ENCODE assay signal across 17 cellular contexts in genomic region chr13:102907016-102907756, GRCh38.
DNase-seq lines count a peak whose midpoint lies in the region; ATAC-seq, FAIRE-seq and TF ChIP-seq lines count a peak whose summit lies in the region.
"Had no signal": no experiment of that assay in that cellular context is flagged by ENCODE, and none has a peak within 500 bp of the region (broad histone marks: within the 10 kb centered on the region; RNA-seq: fewer than 3 reads in every experiment).

No MANE protein-coding gene starts in this region.

- peak; percentile 47 for FAIRE-seq in GM12891 (lab: Jason Lieb, UNC)
- FAIRE-seq: H1, islet of Langerhans had no signal

- TF ChIP-seq EP300 in suprapubic skin (IDR thresholded peaks at IDR 0.05) (no peak), gastroesophageal sphincter (IDR thresholded peaks at IDR 0.05) (no peak)

- TF ChIP-seq POLR2A in GM12891 (IDR thresholded peaks at IDR 0.05; ENCODE audit: low read depth, low read length): no peak
- no peak for TF ChIP-seq POLR2A in suprapubic skin (IDR thresholded peaks at IDR 0.05)
- no peak for TF ChIP-seq POLR2A in gastroesophageal sphincter (IDR thresholded peaks at IDR 0.05)

- H3K4me1 ChIP-seq in suprapubic skin (peaks cover 8% of the 10 kb centered on the region), gastroesophageal sphincter (no peaks in the 10 kb centered on the region)

- H3K27ac ChIP-seq in suprapubic skin (no peak overlapping the region), gastroesophageal sphincter (no peak overlapping the region)
- H3K27ac ChIP-seq: dorsolateral prefrontal cortex had no signal

- H3K36me3 ChIP-seq in suprapubic skin: no peaks in the 10 kb centered on the region
- H3K36me3 ChIP-seq in gastroesophageal sphincter: no peaks in the 10 kb centered on the region

- H3K9me3 ChIP-seq in suprapubic skin: no peaks in the 10 kb centered on the region
- no peaks in the 10 kb centered on the region for H3K9me3 ChIP-seq in gastroesophageal sphincter

- no peak for DNase-seq in GM12891 (ENCODE audit: insufficient read length, low spot score)
- DNase-seq in suprapubic skin (ENCODE audit: low spot score in 2 of 2): no peak
- DNase-seq in activated naive CD4-positive, alpha-beta T cell treated with anti-CD3 and anti-CD28 coated beads, Interleukin-2, amount 50 U/mL, for 16 hours: no peak
- no peak for DNase-seq in T1000 (lab: John Stamatoyannopoulos, UW)
- DNase-seq: aorta; DMS53; dorsolateral prefrontal cortex; naive B cell; NCI-H2227 treated with DMSO at 0.1 percent for 48 hours; stimulated activated CD4-positive, alpha-beta T cell treated with anti-CD3 and anti-CD28 coated beads, Interleukin-2, amount 100 ng/mL, for 24 hours; SW 1271 had no signal

- 26% methylated on average over 2 of the region's 2 CpGs for WGBS in suprapubic skin
- WGBS in gastroesophageal sphincter (ENCODE audit: low coverage in 1 of 2), 2 donors: 38% methylated on average over 2 of the region's 2 CpGs; no CpG with 5 or more reads in 1 of the 2 donors

- H3K27me3 ChIP-seq in suprapubic skin (no peaks in the 10 kb centered on the region), gastroesophageal sphincter (no peaks in the 10 kb centered on the region)
- H3K27me3 ChIP-seq: dorsolateral prefrontal cortex had no signal

- ATAC-seq in GM19395 (IDR thresholded peaks at IDR 0.05; ENCODE audit: unreplicated experiment) (peak; percentile 67), HG02884 (IDR thresholded peaks at IDR 0.05; ENCODE audit: unreplicated experiment) (peak; percentile 90), HG03571 (IDR thresholded peaks at IDR 0.05; ENCODE audit: unreplicated experiment) (peak; percentile 60), gastroesophageal sphincter (no peak)

- no peak for TF ChIP-seq CTCF in suprapubic skin (IDR thresholded peaks at IDR 0.05)
- no peak for TF ChIP-seq CTCF in gastroesophageal sphincter (IDR thresholded peaks at IDR 0.05)

- H3K4me3 ChIP-seq in suprapubic skin: no peak overlapping the region
- H3K4me3 ChIP-seq in gastroesophageal sphincter: no peak overlapping the region
- H3K4me3 ChIP-seq: dorsolateral prefrontal cortex had no signal

TF ChIP-seq in GM12891, 5 proteins besides CTCF, POLR2A, EP300 and RAD21:
- no peak for TF ChIP-seq POLR2AphosphoS5 (IDR thresholded peaks at IDR 0.05; ENCODE audit: low read depth, low read length)
- no peak for TF ChIP-seq PAX5 (IDR thresholded peaks at IDR 0.05; ENCODE audit: insufficient read depth, low read length, severe bottlenecking)
- no peak for TF ChIP-seq SPI1 (IDR thresholded peaks at IDR 0.05; ENCODE audit: low read depth, low read length)
- no peak for TF ChIP-seq POU2F2 (IDR thresholded peaks at IDR 0.05; ENCODE audit: low read depth, low read length)
- TF ChIP-seq TAF1 (IDR thresholded peaks at IDR 0.05; ENCODE audit: low read depth, low read length): no peak
